Comparison of ENCODE assay signal across 11 cellular contexts in genomic region chr2:176813526-176814179, GRCh38.
"Had no signal": no experiment of that assay in that cellular context is flagged by ENCODE, and none has a peak within 500 bp of the region (broad histone marks: within the 10 kb centered on the region; RNA-seq: fewer than 3 reads in every experiment).

No MANE protein-coding gene starts in this region.

- H3K27me3 ChIP-seq: foreskin keratinocyte, thyroid gland had no signal

- H3K79me2 ChIP-seq: parathyroid adenoma had no signal

- H3K4me1 ChIP-seq: foreskin keratinocyte, parathyroid adenoma had no signal

- DNase-seq: activated B cell treated with CpG ODN at 0.5 μM for 24 hours; activated CD4-positive, alpha-beta T cell treated with anti-CD3 and anti-CD28 coated beads, Interleukin-2, amount 10 ng/mL, durations not matched to agents 24 days and 14 days; activated naive CD4-positive, alpha-beta T cell treated with anti-CD3 and anti-CD28 coated beads for 36 hours; effector CD4-positive, alpha-beta T cell; foreskin keratinocyte; head of caudate nucleus; kidney glomerular epithelial cell; right cardiac atrium; thyroid gland had no signal

- H3K27ac ChIP-seq: foreskin keratinocyte, parathyroid adenoma had no signal

- H3K4me3 ChIP-seq: smooth muscle cell, thyroid gland had no signal

- H3K9ac ChIP-seq: parathyroid adenoma had no signal

- H3K9me3 ChIP-seq: thyroid gland had no signal

- H3K4me2 ChIP-seq: smooth muscle cell had no signal

- H3K36me3 ChIP-seq: thyroid gland had no signal

- ATAC-seq: foreskin keratinocyte, right cardiac atrium had no signal

- H2AFZ ChIP-seq: parathyroid adenoma had no signal
